In the genomic region with DNA sequence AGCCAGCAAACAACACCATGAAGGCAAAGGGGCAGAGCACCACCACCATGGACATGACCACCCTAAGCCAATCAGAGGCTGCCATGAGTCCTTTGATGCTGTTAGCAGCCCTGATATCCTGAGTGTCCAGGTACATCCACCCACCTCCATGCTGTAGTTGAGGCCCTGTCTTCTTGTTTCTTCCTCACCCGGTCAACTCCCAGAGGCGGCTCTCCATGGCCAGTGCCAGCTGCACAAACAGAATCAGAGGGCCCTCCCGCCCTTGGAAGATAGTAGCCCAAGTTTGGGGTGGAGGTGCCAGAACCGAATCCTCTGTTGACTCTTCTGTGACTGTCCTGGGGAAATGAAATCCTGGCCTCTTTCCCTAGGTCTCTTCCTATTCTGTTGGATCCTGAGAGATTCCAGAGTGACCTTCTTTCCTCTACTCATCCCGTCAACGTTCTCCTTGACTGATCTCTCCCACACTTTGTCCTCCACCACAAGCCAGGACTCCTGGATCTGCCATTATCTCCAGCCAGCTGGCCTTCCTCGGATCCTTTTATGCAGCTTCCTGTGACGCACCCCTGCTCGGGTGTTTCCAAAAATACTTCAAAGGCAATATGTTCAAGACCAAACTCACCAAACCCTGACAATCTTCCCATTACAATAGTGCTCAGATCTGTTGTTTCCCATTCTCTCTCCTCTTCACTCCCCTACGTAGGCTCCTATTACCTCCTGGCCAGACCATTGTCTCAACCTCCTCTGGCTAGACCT, we compare ENCODE assay signal across 17 cellular contexts.
"Had no signal": no experiment of that assay in that cellular context is flagged by ENCODE, and none has a peak within 500 bp of the region (broad histone marks: within the 10 kb centered on the region; RNA-seq: fewer than 3 reads in every experiment).

No MANE protein-coding gene starts in this region.

- H3K4me3 ChIP-seq: ascending aorta, gastroesophageal sphincter, lung, sigmoid colon, upper lobe of right lung had no signal

- ATAC-seq: activated T-cell treated with anti-CD3 and anti-CD28 coated beads, Interleukin-2, amount 50 U/mL, for 72 hours; gastroesophageal sphincter; naive thymus-derived CD8-positive, alpha-beta T cell; stimulated activated naive CD8-positive, alpha-beta T cell treated with anti-CD3 and anti-CD28 coated beads, Interleukin-15, Interleukin-2, amounts not matched to agents 100 U/mL and 50 U/mL, for 24 hours; upper lobe of right lung had no signal

- H3K27me3 ChIP-seq: ascending aorta, gastroesophageal sphincter, sigmoid colon, upper lobe of right lung had no signal

- H3K36me3 ChIP-seq: ascending aorta, gastroesophageal sphincter, sigmoid colon, upper lobe of right lung had no signal

- FAIRE-seq: bronchial epithelial cell, colon had no signal

- DNase-seq: activated CD4-positive, alpha-beta memory T cell treated with anti-CD3 and anti-CD28 coated beads, Interleukin-2, amount 10 ng/mL, durations not matched to agents 7 days and 5 days; activated CD4-positive, alpha-beta T cell treated with anti-CD3 and anti-CD28 coated beads for 1 hour; activated T-cell treated with anti-CD3 and anti-CD28 coated beads, Interleukin-2, amount 50 U/mL, for 72 hours; hippocampal formation; kidney glomerular epithelial cell; naive thymus-derived CD8-positive, alpha-beta T cell; posterior cingulate gyrus; sigmoid colon; stimulated activated CD4-positive, alpha-beta T cell treated with anti-CD3 and anti-CD28 coated beads, Interleukin-4, amount 100 ng/mL, for 1 hour; stimulated activated CD8-positive, alpha-beta memory T cell treated with anti-CD3 and anti-CD28 coated beads, Interleukin-4, amount 100 ng/mL, for 48 hours; stimulated activated naive CD8-positive, alpha-beta T cell treated with anti-CD3 and anti-CD28 coated beads, Interleukin-15, Interleukin-2, amounts not matched to agents 100 U/mL and 50 U/mL, for 24 hours; upper lobe of right lung had no signal

- H3K9me3 ChIP-seq: ascending aorta, gastroesophageal sphincter, sigmoid colon, upper lobe of right lung had no signal

- H3K27ac ChIP-seq: ascending aorta, gastroesophageal sphincter, sigmoid colon, upper lobe of right lung had no signal

- H3K4me1 ChIP-seq: ascending aorta, gastroesophageal sphincter, sigmoid colon had no signal
